Comparison of ENCODE assay signal across 16 cellular contexts in genomic region chr20:23659989-23660837, GRCh38. TPM values are rescaled to one million over a fixed set of nuclear protein-coding genes. Genes with fewer than 3 reads are reported as not detected.
DNase-seq lines count a peak whose midpoint lies in the region; ATAC-seq and TF ChIP-seq lines count a peak whose summit lies in the region.
"Had no signal": no experiment of that assay in that cellular context is flagged by ENCODE, and none has a peak within 500 bp of the region (broad histone marks: within the 10 kb centered on the region; RNA-seq: fewer than 3 reads in every experiment).

No MANE protein-coding gene starts in this region.

- peaks cover 14% of the 10 kb centered on the region for H3K4me1 Mint-ChIP-seq in nephron
- no peaks in the 10 kb centered on the region for H3K4me1 Mint-ChIP-seq in CD4-positive, alpha-beta memory T cell

- H3K4me1 ChIP-seq in CD4-positive, alpha-beta memory T cell (ENCODE audit: insufficient read depth, low read length) = no peaks in the 10 kb centered on the region

- H3K4me3 Mint-ChIP-seq in nephron = no peak overlapping the region
- H3K4me3 Mint-ChIP-seq in CD4-positive, alpha-beta memory T cell = no peak overlapping the region
- H3K4me3 Mint-ChIP-seq: activated CD8-positive, alpha-beta T cell treated with anti-CD3 and anti-CD28 coated beads for 36 hours; stimulated activated naive B cell treated with anti-CD40 and anti-IgM and Interleukin-4, amounts not matched to agents 10 μg/mL and 1 μg/mL and 100 μg/mL, for 72 hours had no signal

- ATAC-seq in HG03097 (IDR thresholded peaks at IDR 0.05; ENCODE audit: low FRiP score, unreplicated experiment) = no peak
- ATAC-seq: activated CD8-positive, alpha-beta T cell treated with anti-CD3 and anti-CD28 coated beads for 36 hours; stimulated activated naive B cell treated with anti-CD40 and anti-IgM and Interleukin-4, amounts not matched to agents 10 μg/mL and 1 μg/mL and 100 μg/mL, for 72 hours had no signal

- no peaks in the 10 kb centered on the region for H3K9me3 Mint-ChIP-seq in nephron
- no peaks in the 10 kb centered on the region for H3K9me3 Mint-ChIP-seq in CD4-positive, alpha-beta memory T cell
- H3K9me3 Mint-ChIP-seq: activated CD8-positive, alpha-beta T cell treated with anti-CD3 and anti-CD28 coated beads for 36 hours; stimulated activated naive B cell treated with anti-CD40 and anti-IgM and Interleukin-4, amounts not matched to agents 10 μg/mL and 1 μg/mL and 100 μg/mL, for 72 hours had no signal

- H3K36me3 ChIP-seq in CD4-positive, alpha-beta memory T cell (ENCODE audit: insufficient read depth, low read length) = no peaks in the 10 kb centered on the region
- H3K36me3 ChIP-seq: BLaER1 had no signal

- no peaks in the 10 kb centered on the region for H3K9me3 ChIP-seq in CD4-positive, alpha-beta memory T cell (ENCODE audit: control insufficient read depth in 1 of 2, low read length in 2 of 2)
- H3K9me3 ChIP-seq: BLaER1 had no signal

- no peaks in the 10 kb centered on the region for H3K36me3 Mint-ChIP-seq in nephron (ENCODE audit: low read depth)
- no peaks in the 10 kb centered on the region for H3K36me3 Mint-ChIP-seq in CD4-positive, alpha-beta memory T cell
- H3K36me3 Mint-ChIP-seq: stimulated activated naive B cell treated with anti-CD40 and anti-IgM and Interleukin-4, amounts not matched to agents 10 μg/mL and 1 μg/mL and 100 μg/mL, for 72 hours had no signal

- CTCF ChIA-PET in CD4-positive, alpha-beta memory T cell (lab: Charles Lee; ENCODE audit: partially characterized antibody) = no interaction called here

- no peak overlapping the region for H3K4me3 ChIP-seq in fibroblast of mammary gland (ENCODE audit: control insufficient read depth, low read depth, low read length)
- H3K4me3 ChIP-seq in CD4-positive, alpha-beta memory T cell (ENCODE audit: low read length in 2 of 2) = no peak overlapping the region
- H3K4me3 ChIP-seq: BLaER1 had no signal

- peaks cover 4% of the 10 kb centered on the region for H3K27me3 Mint-ChIP-seq in nephron (ENCODE audit: low read depth)
- H3K27me3 Mint-ChIP-seq in CD4-positive, alpha-beta memory T cell = peaks cover 0 to 1% of the 10 kb centered on the region in 2 donors

- POLR2A ChIA-PET in CD4-positive, alpha-beta memory T cell (lab: Charles Lee; ENCODE audit: partially characterized antibody) = no interaction called here

- no peak overlapping the region for H3K27ac ChIP-seq in CD4-positive, alpha-beta memory T cell (ENCODE audit: low read depth, low read length)
- H3K27ac ChIP-seq: BLaER1 had no signal

- intact Hi-C loops in CD4-positive, alpha-beta memory T cell (cut with micrococcal nuclease) = no loop called here

- peak overlapping the region; percentile 4 to 67 (median 47) for H3K27ac Mint-ChIP-seq in nephron
- H3K27ac Mint-ChIP-seq in CD4-positive, alpha-beta memory T cell = no peak overlapping the region
- H3K27ac Mint-ChIP-seq: activated CD8-positive, alpha-beta T cell treated with anti-CD3 and anti-CD28 coated beads for 36 hours; stimulated activated naive B cell treated with anti-CD40 and anti-IgM and Interleukin-4, amounts not matched to agents 10 μg/mL and 1 μg/mL and 100 μg/mL, for 72 hours had no signal

- no peaks in the 10 kb centered on the region for H3K27me3 ChIP-seq in CD4-positive, alpha-beta memory T cell (ENCODE audit: insufficient read depth, low read length)
- H3K27me3 ChIP-seq: BLaER1 had no signal

- peak; percentile 57 for DNase-seq in AG20443 (ENCODE audit: low spot score)
- peak; percentile 62 for DNase-seq in NCI-H82 (lab: John Stamatoyannopoulos, UW)
- peak; percentile 75 for DNase-seq in fibroblast of mammary gland (ENCODE audit: low read depth)
- DNase-seq in SHP77 treated with DMSO at 0.1 percent for 48 hours (lab: John Stamatoyannopoulos, UW) = no peak
- no peak for DNase-seq in CD4-positive, alpha-beta memory T cell
- no peak for DNase-seq in GM10266 (ENCODE audit: extremely low spot score)
- DNase-seq: activated CD8-positive, alpha-beta T cell treated with anti-CD3 and anti-CD28 coated beads for 36 hours; activated naive CD4-positive, alpha-beta T cell; foreskin melanocyte; kidney glomerular epithelial cell; stimulated activated naive B cell treated with anti-CD40 and anti-IgM and Interleukin-4, amounts not matched to agents 10 μg/mL and 1 μg/mL and 100 μg/mL, for 72 hours; T1000 had no signal

- TF ChIP-seq CTCF in fibroblast of mammary gland (conservative IDR thresholded peaks at IDR 0.05; ENCODE audit: control insufficient read depth, insufficient read depth, low read depth, low read length) = no peak
- TF ChIP-seq CTCF in nephron (IDR thresholded peaks at IDR 0.05; ENCODE audit: unreplicated experiment in 3 of 3) = no peak
- no peak for TF ChIP-seq CTCF in GM10266 (IDR thresholded peaks at IDR 0.05; ENCODE audit: control insufficient read depth, insufficient read depth, low read depth, missing control alignments)

RNA-seq across cellular contexts. Expression of gene CST3, which starts 22.5 kb away (rescaled TPM):
- total RNA-seq in CD4-positive, alpha-beta memory T cell = 1 to 10 TPM; 8.1 to 8.3 TPM
- polyA plus RNA-seq in CD4-positive, alpha-beta memory T cell = 1 to 10 TPM in 1 of 2 donors, under 1 TPM in 1; 0.31 to 4.2 TPM

RNA-seq across cellular contexts. Expression of gene CST4, which starts 28.6 kb away (rescaled TPM):
- total RNA-seq in CD4-positive, alpha-beta memory T cell = not detected
- not detected for polyA plus RNA-seq in CD4-positive, alpha-beta memory T cell
- total RNA-seq: activated CD8-positive, alpha-beta T cell treated with anti-CD3 and anti-CD28 coated beads for 36 hours; omental fat pad had no signal

RNA-seq across cellular contexts. Expression of gene CST9, which starts 54.5 kb away (rescaled TPM):
- total RNA-seq in CD4-positive, alpha-beta memory T cell = not detected
- polyA plus RNA-seq in CD4-positive, alpha-beta memory T cell = not detected
- total RNA-seq: activated CD8-positive, alpha-beta T cell treated with anti-CD3 and anti-CD28 coated beads for 36 hours had no signal

Comparison
In these comparisons a context has a peak if more than half of its experiments do, and no peak if none do; other contexts are left out.
1. DNase-seq: peak in AG20443 (single experiment), NCI-H82 (single experiment) and fibroblast of mammary gland (single experiment); none in SHP77 treated with DMSO at 0.1 percent for 48 hours (single experiment), CD4-positive, alpha-beta memory T cell (0 of 5) and GM10266 (single experiment).
2. H3K27ac Mint-ChIP-seq: peak in nephron (3 of 3); none in CD4-positive, alpha-beta memory T cell (0 of 7).